ENCODE assay signal across 29 cellular contexts in the genomic region with DNA sequence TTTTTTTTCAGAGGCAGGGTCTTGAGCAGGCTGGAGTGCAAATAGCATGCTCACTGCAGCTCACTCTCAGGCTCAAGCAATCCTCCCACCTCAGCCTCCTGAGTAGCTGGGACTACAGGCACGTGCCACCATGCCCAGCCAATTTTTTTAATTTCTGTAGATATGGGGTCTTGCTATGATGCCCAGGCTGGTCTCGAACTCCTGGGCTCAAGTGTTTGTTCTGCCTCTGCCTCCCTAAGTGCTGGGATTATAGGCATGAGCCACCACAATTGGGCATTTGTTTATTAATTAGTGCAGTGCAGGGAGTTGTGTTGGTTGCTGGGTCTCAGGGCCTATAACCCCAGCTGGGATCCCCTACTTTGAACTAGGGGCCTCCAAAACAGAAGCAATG.
"Had no signal": no experiment of that assay in that cellular context is flagged by ENCODE, and none has a peak within 500 bp of the region (broad histone marks: within the 10 kb centered on the region; RNA-seq: fewer than 3 reads in every experiment).

No MANE protein-coding gene starts in this region.

- H3K27me3 Mint-ChIP-seq: type B pancreatic cell had no signal

- H3K9me3 ChIP-seq: ascending aorta, esophagus squamous epithelium, heart right ventricle, left lung, lower lobe of right lung, right lobe of liver, thoracic aorta, uterus had no signal

- H3K36me3 ChIP-seq: ascending aorta, esophagus squamous epithelium, heart right ventricle, left lung, lower lobe of right lung, right lobe of liver, thoracic aorta, uterus had no signal

- H3K36me3 Mint-ChIP-seq: activated naive CD4-positive, alpha-beta T cell treated with anti-CD3 and anti-CD28 coated beads, Interleukin-2, amount 10 ng/mL, durations not matched to agents 7 days and 5 days; activated naive CD8-positive, alpha-beta T cell treated with anti-CD3 and anti-CD28 coated beads, Interleukin-2, amount 10 ng/mL, durations not matched to agents 7 days and 5 days; naive B cell; T-cell; type B pancreatic cell had no signal

- H3K27ac Mint-ChIP-seq: activated naive CD4-positive, alpha-beta T cell treated with anti-CD3 and anti-CD28 coated beads, Interleukin-2, amount 10 ng/mL, durations not matched to agents 7 days and 5 days; activated naive CD8-positive, alpha-beta T cell treated with anti-CD3 and anti-CD28 coated beads, Interleukin-2, amount 10 ng/mL, durations not matched to agents 7 days and 5 days; activated T-helper 1 cell treated with anti-CD3 and anti-CD28 coated beads, Interleukin-12 subunit alpha, Interleukin-12 subunit beta, Interleukin-2, Interleukin-4 antibody, amounts not matched to agents 30 ng/mL and 10 ng/mL and 1 ng/mL, durations not matched to agents 14 hours and 24 hours and 36 hours; stimulated activated naive CD8-positive, alpha-beta T cell treated with anti-CD3 and anti-CD28 coated beads, Interleukin-15, Interleukin-2, amounts not matched to agents 100 ng/mL and 50 ng/mL, for 24 hours; T-cell had no signal

- H3K9me3 Mint-ChIP-seq: activated naive CD4-positive, alpha-beta T cell treated with anti-CD3 and anti-CD28 coated beads, Interleukin-2, amount 10 ng/mL, durations not matched to agents 7 days and 5 days; activated naive CD8-positive, alpha-beta T cell treated with anti-CD3 and anti-CD28 coated beads, Interleukin-2, amount 10 ng/mL, durations not matched to agents 7 days and 5 days; activated T-helper 1 cell treated with anti-CD3 and anti-CD28 coated beads, Interleukin-12 subunit alpha, Interleukin-12 subunit beta, Interleukin-2, Interleukin-4 antibody, amounts not matched to agents 30 ng/mL and 10 ng/mL and 1 ng/mL, durations not matched to agents 14 hours and 24 hours and 36 hours; dendritic cell treated with granulocyte-macrophage colony-stimulating factor and Interleukin-4, amounts not matched to agents 40 ng/mL and 50 ng/mL, for 4 days; naive B cell; stimulated activated naive CD8-positive, alpha-beta T cell treated with anti-CD3 and anti-CD28 coated beads, Interleukin-15, Interleukin-2, amounts not matched to agents 100 ng/mL and 50 ng/mL, for 24 hours; T-cell; type B pancreatic cell had no signal

- H3K4me3 Mint-ChIP-seq: activated naive CD4-positive, alpha-beta T cell treated with anti-CD3 and anti-CD28 coated beads, Interleukin-2, amount 10 ng/mL, durations not matched to agents 7 days and 5 days; activated naive CD8-positive, alpha-beta T cell treated with anti-CD3 and anti-CD28 coated beads, Interleukin-2, amount 10 ng/mL, durations not matched to agents 7 days and 5 days; activated T-helper 1 cell treated with anti-CD3 and anti-CD28 coated beads, Interleukin-12 subunit alpha, Interleukin-12 subunit beta, Interleukin-2, Interleukin-4 antibody, amounts not matched to agents 30 ng/mL and 10 ng/mL and 1 ng/mL, durations not matched to agents 14 hours and 24 hours and 36 hours; dendritic cell treated with granulocyte-macrophage colony-stimulating factor and Interleukin-4, amounts not matched to agents 40 ng/mL and 50 ng/mL, for 4 days; stimulated activated naive CD8-positive, alpha-beta T cell treated with anti-CD3 and anti-CD28 coated beads, Interleukin-15, Interleukin-2, amounts not matched to agents 100 ng/mL and 50 ng/mL, for 24 hours had no signal

- H3K27me3 ChIP-seq: ascending aorta, right lobe of liver, uterus had no signal

- DNase-seq: activated CD4-positive, alpha-beta T cell treated with anti-CD3 and anti-CD28 coated beads for 4 hours; activated CD4-positive, alpha-beta T cell treated with anti-CD3 and anti-CD28 coated beads, Interleukin-2, amount 50 U/mL, for 4 hours; activated CD4-positive, CD25-positive, alpha-beta regulatory T cell; activated gamma-delta T cell; activated naive CD4-positive, alpha-beta T cell treated with anti-CD3 and anti-CD28 coated beads, Interleukin-2, amount 10 ng/mL, durations not matched to agents 7 days and 5 days; activated naive CD8-positive, alpha-beta T cell treated with anti-CD3 and anti-CD28 coated beads, Interleukin-2, amount 10 ng/mL, durations not matched to agents 7 days and 5 days; activated T-cell treated with anti-CD3 and anti-CD28 coated beads, Interleukin-2, amount 50 U/mL, for 1 hour; caudate nucleus; effector CD4-positive, alpha-beta T cell; esophagus squamous epithelium; foreskin melanocyte; heart right ventricle; kidney glomerular epithelial cell; left lung; lower lobe of right lung; mesendoderm; naive B cell; right lobe of liver; stimulated activated CD4-positive, alpha-beta T cell treated with anti-CD3 and anti-CD28 coated beads, Interleukin-12 subunit alpha, Interleukin-12 subunit beta, amount 100 ng/mL, for 4 hours; stimulated activated CD4-positive, alpha-beta T cell treated with anti-CD3 and anti-CD28 coated beads, Interleukin-4, amount 100 ng/mL, for 1 hour; T-cell; uterus had no signal

- H3K4me3 ChIP-seq: ascending aorta, esophagus squamous epithelium, heart right ventricle, left lung, lower lobe of right lung, right lobe of liver, thoracic aorta, uterus had no signal

- H3K27ac ChIP-seq: ascending aorta, epithelial cell of prostate, left lung, lower lobe of right lung, right lobe of liver had no signal
